Comparison of ENCODE assay signal across 8 cellular contexts in genomic region chr11:62601364-62602140, GRCh38. TPM values are rescaled to one million over a fixed set of nuclear protein-coding genes. Genes with fewer than 3 reads are reported as not detected.
DNase-seq lines count a peak whose midpoint lies in the region; ATAC-seq and TF ChIP-seq lines count a peak whose summit lies in the region.

Gene MTA2 (minus strand): TSS chr11:62601865. CDS start chr11:62601450, 415 bp downstream.

- peaks cover 25 to 40% of the 10 kb centered on the region in 2 donors for H3K36me3 ChIP-seq in ascending aorta
- peaks cover 35% of the 10 kb centered on the region for H3K36me3 ChIP-seq in right atrium auricular region
- peaks cover 0 to 29% of the 10 kb centered on the region in 2 donors for H3K36me3 ChIP-seq in vagina

- intact Hi-C loops in ascending aorta (cut with DNase I) (loop anchor here (1.0 to 5.0 kb wide), 4 partner anchors 11 to 107 kb away; partner anchors contain the start of genes EML3, GANAB and UBXN1), vagina (cut with DNase I) (no loop called here)

- peak in 1 of 2 donors; percentile 42 for TF ChIP-seq POLR2A in vagina (IDR thresholded peaks at IDR 0.05)

- H3K4me3 ChIP-seq in ascending aorta (peak within 1 kb of the TSS; percentile 87 to 98), right atrium auricular region (peak within 1 kb of the TSS; percentile 93 to 98), vagina (peak within 1 kb of the TSS; percentile 73 to 94)

- H3K27ac Mint-ChIP-seq in T-helper 2 cell treated with Interferon-gamma antibody and Interleukin-4, amounts not matched to agents 5 μg/mL and 100 μg/mL, for 36 hours: peak within 1 kb of the TSS; percentile 92

- H3K36me3 Mint-ChIP-seq in T-helper 2 cell treated with Interferon-gamma antibody and Interleukin-4, amounts not matched to agents 5 μg/mL and 100 μg/mL, for 36 hours (ENCODE audit: low read depth): peaks cover 70% of the 10 kb centered on the region

- H3K4me1 Mint-ChIP-seq in T-helper 2 cell treated with Interferon-gamma antibody and Interleukin-4, amounts not matched to agents 5 μg/mL and 100 μg/mL, for 36 hours (ENCODE audit: low read depth): peaks cover 36% of the 10 kb centered on the region

- H3K27ac ChIP-seq in ascending aorta (peak within 1 kb of the TSS; percentile 96 to 97), right atrium auricular region (peak within 1 kb of the TSS; percentile 95 to 96), vagina (peak within 1 kb of the TSS; percentile 97)

- H3K4me3 Mint-ChIP-seq in T-helper 2 cell treated with Interferon-gamma antibody and Interleukin-4, amounts not matched to agents 5 μg/mL and 100 μg/mL, for 36 hours: peak within 1 kb of the TSS; percentile 91

- no peaks in the 10 kb centered on the region for H3K27me3 ChIP-seq in ascending aorta
- no peaks in the 10 kb centered on the region for H3K27me3 ChIP-seq in right atrium auricular region
- H3K27me3 ChIP-seq in vagina: no peaks in the 10 kb centered on the region

- DNase-seq in NCI-H1930 (lab: John Stamatoyannopoulos, UW) (peak; percentile 97 to 98), ascending aorta (ENCODE audit: low spot score in 2 of 2) (peak; percentile 89 to 98), right atrium auricular region (ENCODE audit: low spot score) (peak; percentile 96), putamen (ENCODE audit: low spot score) (peak; percentile 97), vagina (ENCODE audit: extremely low spot score in 2 of 2) (peak in 1 of 2 donors; percentile 98)
- DNase-seq in T-helper 2 cell treated with Interferon-gamma antibody and Interleukin-4, amounts not matched to agents 5 μg/mL and 100 μg/mL, for 36 hours (ENCODE audit: low spot score): peak; percentile 99

- ATAC-seq in GM18502 (IDR thresholded peaks at IDR 0.05; ENCODE audit: poor library complexity, unreplicated experiment) (peak; percentile 77), HG02970 (IDR thresholded peaks at IDR 0.05; ENCODE audit: low FRiP score, unreplicated experiment) (peak; percentile 71)

- no peaks in the 10 kb centered on the region for H3K9me3 Mint-ChIP-seq in T-helper 2 cell treated with Interferon-gamma antibody and Interleukin-4, amounts not matched to agents 5 μg/mL and 100 μg/mL, for 36 hours

- H3K27me3 Mint-ChIP-seq in T-helper 2 cell treated with Interferon-gamma antibody and Interleukin-4, amounts not matched to agents 5 μg/mL and 100 μg/mL, for 36 hours (ENCODE audit: low read depth): no peaks in the 10 kb centered on the region

- TF ChIP-seq CTCF in ascending aorta (IDR thresholded peaks at IDR 0.05) (no peak), right atrium auricular region (IDR thresholded peaks at IDR 0.05) (no peak), vagina (IDR thresholded peaks at IDR 0.05) (no peak)

- no peaks in the 10 kb centered on the region for H3K9me3 ChIP-seq in ascending aorta
- H3K9me3 ChIP-seq in right atrium auricular region: no peaks in the 10 kb centered on the region
- H3K9me3 ChIP-seq in vagina: no peaks in the 10 kb centered on the region

- peaks cover 8 to 20% of the 10 kb centered on the region in 2 donors for H3K4me1 ChIP-seq in ascending aorta
- H3K4me1 ChIP-seq in right atrium auricular region: peaks cover 0 to 44% of the 10 kb centered on the region in 2 donors
- peaks cover 37% of the 10 kb centered on the region for H3K4me1 ChIP-seq in vagina

RNA-seq across cellular contexts. Expression of gene MTA2, which starts in this region (rescaled TPM):
- total RNA-seq in ascending aorta (79.2 TPM), right atrium auricular region (10 to 100 TPM; 30.0 to 40.5 TPM), vagina (96.3 TPM)
